ENCODE assay signal across 1 cellular context in genomic region chr2:53767405-53768232, GRCh38.
TF ChIP-seq lines count a peak whose summit lies in the region.

Gene CHAC2, plus strand, starts transcription at chr2:53767804. Its CDS starts 83 bp downstream, at chr2:53767887.

TF ChIP-seq in HepG2, 621 proteins besides CTCF, POLR2A, EP300 and RAD21 (continued from another document and continues in another):
- peak; percentile 99 for TF ChIP-seq SNAPC4 (CRISPR knock-in tag; IDR thresholded peaks at IDR 0.05)
- TF ChIP-seq TRIM22 (IDR thresholded peaks at IDR 0.05), result no peak
- TF ChIP-seq ZHX2 (IDR thresholded peaks at IDR 0.05; ENCODE audit: low read depth), result peak; percentile 16; the same call in 1 of the 2 replicates
- no peak for TF ChIP-seq ZHX2 (CRISPR knock-in tag; IDR thresholded peaks at IDR 0.05; ENCODE audit: borderline replicate concordance)
- TF ChIP-seq NCOA1 (CRISPR knock-in tag; IDR thresholded peaks at IDR 0.05), result no peak
- TF ChIP-seq ZFP91 (CRISPR knock-in tag; IDR thresholded peaks at IDR 0.05; ENCODE audit: borderline replicate concordance), result peak; percentile 76; the same call in 1 of the 2 replicates
- TF ChIP-seq NCOR1 (IDR thresholded peaks at IDR 0.05; ENCODE audit: borderline replicate concordance, low read length), result peak; percentile 36; the same call in 1 of the 2 replicates
- TF ChIP-seq SOX6 (IDR thresholded peaks at IDR 0.05), result no peak
- TF ChIP-seq SOX6 (CRISPR knock-in tag; IDR thresholded peaks at IDR 0.05), result peak; percentile 72
- TF ChIP-seq ZNF569 (CRISPR knock-in tag; IDR thresholded peaks at IDR 0.05; ENCODE audit: borderline replicate concordance), result no peak
- no peak for TF ChIP-seq THRA (CRISPR knock-in tag; IDR thresholded peaks at IDR 0.05; ENCODE audit: borderline replicate concordance)
- TF ChIP-seq EHMT2 (IDR thresholded peaks at IDR 0.05; ENCODE audit: borderline replicate concordance, low read depth, low read length), result no peak
- peak; percentile 49; the same call in 1 of the 2 replicates for TF ChIP-seq ZNF317 (CRISPR knock-in tag; IDR thresholded peaks at IDR 0.05)
- no peak; the same call in 1 of the 2 replicates for TF ChIP-seq ZNF44 (CRISPR knock-in tag; IDR thresholded peaks at IDR 0.05)
- TF ChIP-seq ZNF430 (CRISPR knock-in tag; IDR thresholded peaks at IDR 0.05), result peak; percentile 92; the same call in 1 of the 2 replicates
- TF ChIP-seq MTF1 (CRISPR knock-in tag; IDR thresholded peaks at IDR 0.05), result no peak
- 0 out of 2 replicates have a peak, but pooled peaks have one; percentile 12 for TF ChIP-seq ZNF136 (CRISPR knock-in tag; IDR thresholded peaks at IDR 0.05; ENCODE audit: low read depth)
- TF ChIP-seq FOXC1 (CRISPR knock-in tag; IDR thresholded peaks at IDR 0.05; ENCODE audit: borderline replicate concordance), result peak; percentile 49; the same call in 1 of the 2 replicates
- no peak for TF ChIP-seq GTF3A (CRISPR knock-in tag; conservative IDR thresholded peaks at IDR 0.05)
- peak; percentile 75 for TF ChIP-seq HIVEP1 (CRISPR knock-in tag; IDR thresholded peaks at IDR 0.05)
- TF ChIP-seq ZNF687 (CRISPR knock-in tag; IDR thresholded peaks at IDR 0.05), result peak; percentile 88
- peak; percentile 71; the same call in 1 of the 2 replicates for TF ChIP-seq ZNF274 (CRISPR knock-in tag; IDR thresholded peaks at IDR 0.05)
- TF ChIP-seq SP140L (CRISPR knock-in tag; IDR thresholded peaks at IDR 0.05; ENCODE audit: borderline replicate concordance), result peak; percentile 59; the same call in 1 of the 2 replicates
- peak; percentile 85 for TF ChIP-seq RXRA (CRISPR knock-in tag; IDR thresholded peaks at IDR 0.05)
- TF ChIP-seq TBX3 (IDR thresholded peaks at IDR 0.05; ENCODE audit: borderline replicate concordance), result no peak
- no peak for TF ChIP-seq FOXA3 (CRISPR knock-in tag; IDR thresholded peaks at IDR 0.05)
- peak; percentile 61; the same call in 1 of the 2 replicates for TF ChIP-seq MYC (CRISPR knock-in tag; IDR thresholded peaks at IDR 0.05; ENCODE audit: borderline replicate concordance)
- TF ChIP-seq KMT2B (CRISPR knock-in tag; IDR thresholded peaks at IDR 0.05), result peak; percentile 92
- TF ChIP-seq TERF1 (CRISPR knock-in tag; IDR thresholded peaks at IDR 0.05), result no peak
- TF ChIP-seq TRAFD1 (CRISPR knock-in tag; IDR thresholded peaks at IDR 0.05; ENCODE audit: borderline replicate concordance), result 0 out of 2 replicates have a peak, but pooled peaks have one; percentile 84
- no peak for TF ChIP-seq SPEN (CRISPR knock-in tag; IDR thresholded peaks at IDR 0.05; ENCODE audit: low read depth)
- TF ChIP-seq ZNF557 (CRISPR knock-in tag; IDR thresholded peaks at IDR 0.05), result 0 out of 2 replicates have a peak, but pooled peaks have one; percentile 42
